Comparison of ENCODE assay signal across 8 cellular contexts in the genomic region with DNA sequence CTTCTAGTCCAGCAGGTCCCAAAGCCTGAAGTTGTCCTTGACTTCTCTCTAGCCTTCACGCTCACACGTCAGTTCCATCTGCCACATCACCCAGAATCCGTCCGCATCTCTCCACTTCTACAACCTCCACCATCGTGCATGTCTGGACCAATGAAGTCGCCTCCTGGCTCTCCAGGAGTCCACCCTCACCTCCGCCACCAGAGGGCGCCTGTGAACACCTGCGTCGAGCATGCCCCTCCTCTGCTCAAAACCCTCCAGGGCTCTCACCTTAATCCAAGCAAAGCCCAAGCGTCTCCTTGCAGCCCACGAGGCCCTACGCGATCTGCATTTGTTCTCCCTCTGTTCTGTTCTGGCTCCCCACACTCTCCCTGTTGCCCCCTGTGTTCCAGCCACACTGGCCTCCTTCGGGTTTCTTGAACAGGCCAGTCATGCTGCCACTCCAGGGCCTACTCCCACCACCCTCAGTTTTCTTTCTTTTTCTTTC. TPM values are rescaled to one million over a fixed set of nuclear protein-coding genes. Genes with fewer than 3 reads are reported as not detected.
DNase-seq lines count a peak whose midpoint lies in the region; ATAC-seq and TF ChIP-seq lines count a peak whose summit lies in the region.

No MANE protein-coding gene starts in this region.

- H3K36me3 Mint-ChIP-seq in Calu3 (ENCODE audit: insufficient read depth, unreplicated experiment) (no peaks in the 10 kb centered on the region), progenitor cell of endocrine pancreas (ENCODE audit: insufficient read depth) (no peaks in the 10 kb centered on the region)

- peaks cover 9% of the 10 kb centered on the region for H3K27me3 ChIP-seq in MM.1S (replicated peaks; ENCODE audit: insufficient read depth, low read length)
- 0 out of 2 replicates have a peak, but pooled peaks cover under 1% of the 10 kb centered on the region for H3K27me3 ChIP-seq in SJCRH30
- no peaks in the 10 kb centered on the region for H3K27me3 ChIP-seq in aorta (ENCODE audit: control insufficient read depth in 1 of 2, insufficient read depth in 2 of 2, low read length in 1 of 2)

- intact Hi-C loops in Calu3 (cut with micrococcal nuclease; ENCODE audit: unreplicated experiment) (no loop called here), aorta (cut with DNase I) (no loop called here)

- H3K9me2 ChIP-seq in MM.1S (replicated peaks; ENCODE audit: insufficient read depth, low read length), result no peaks in the 10 kb centered on the region

- DNase-seq in Calu3 (peak; percentile 86), MM.1S (peak; percentile 89), SJCRH30 (peak; percentile 87 to 93), glomerular visceral epithelial cell (ENCODE audit: extremely low spot score) (peak; percentile 82), progenitor cell of endocrine pancreas (ENCODE audit: low spot score, unreplicated experiment) (peak; percentile 85), aorta (peak; percentile 88 to 94)
- peak; percentile 81 for DNase-seq in activated effector memory CD4-positive, alpha-beta T cell treated with Interleukin-2 at 50 U/mL for 16 hours

- BruUV-seq in Calu3 (replicated peaks; lab: Mats Ljungman, UMichigan), result no TSS peak

- H3K79me2 ChIP-seq in MM.1S (ENCODE audit: low read length), result no peaks in the 10 kb centered on the region

- peak overlapping the region; percentile 32; the same call in 1 of the 2 replicates for H2AFZ ChIP-seq in MM.1S (ENCODE audit: low read length)

- CTCF ChIA-PET in Calu3 (lab: Charles Lee), result interaction anchor here (0.6 to 1.4 kb wide), 3 partner anchors 12 to 177 kb away, joined by 3 to 4 read pairs (median 3); no protein-coding TSS in a partner anchor

- no peaks in the 10 kb centered on the region for H4K20me1 ChIP-seq in MM.1S (ENCODE audit: insufficient read depth, low read length)

- no peaks in the 10 kb centered on the region for H3F3A ChIP-seq in MM.1S (ENCODE audit: insufficient read depth, low read length)

- H3K4me1 Mint-ChIP-seq in Calu3 (ENCODE audit: low read depth, unreplicated experiment) (peaks cover 15% of the 10 kb centered on the region), progenitor cell of endocrine pancreas (ENCODE audit: low read depth) (no peaks in the 10 kb centered on the region)

- no peaks in the 10 kb centered on the region for H3K9me3 ChIP-seq in MM.1S (replicated peaks; ENCODE audit: insufficient read depth, low read length)
- peaks cover 16% of the 10 kb centered on the region for H3K9me3 ChIP-seq in SJCRH30 (replicated peaks)
- H3K9me3 ChIP-seq in aorta (ENCODE audit: control insufficient read depth, low read length), result peaks cover 3% of the 10 kb centered on the region

- peak; percentile 79 for TF ChIP-seq CTCF in Calu3 (IDR thresholded peaks at IDR 0.05; ENCODE audit: unreplicated experiment)
- peak; percentile 97 for TF ChIP-seq CTCF in MM.1S (IDR thresholded peaks at IDR 0.05; ENCODE audit: low read length)
- TF ChIP-seq CTCF in progenitor cell of endocrine pancreas (IDR thresholded peaks at IDR 0.05; ENCODE audit: unreplicated experiment), result peak; percentile 97

- H3K9me3 Mint-ChIP-seq in Calu3 (ENCODE audit: low read depth, unreplicated experiment) (no peaks in the 10 kb centered on the region), progenitor cell of endocrine pancreas (ENCODE audit: low read depth) (no peaks in the 10 kb centered on the region)

- WGBS in aorta, 2 donors, result 21 to 25% methylated on average over 15 of the region's 15 CpGs

- H3K27ac Mint-ChIP-seq in Calu3 (ENCODE audit: unreplicated experiment), result no peak overlapping the region
- H3K27ac Mint-ChIP-seq in progenitor cell of endocrine pancreas, result peak overlapping the region; percentile 27

- H3K36me3 ChIP-seq in MM.1S (replicated peaks; ENCODE audit: insufficient read depth, low read length) (no peaks in the 10 kb centered on the region), SJCRH30 (no peaks in the 10 kb centered on the region), aorta (ENCODE audit: control insufficient read depth in 1 of 2, insufficient read depth in 2 of 2, low read length in 1 of 2) (no peaks in the 10 kb centered on the region)

- H3K4me2 ChIP-seq in MM.1S (ENCODE audit: low read depth, low read length), result peak overlapping the region; percentile 12; the same call in 1 of the 2 replicates

- H3K4me3 Mint-ChIP-seq in Calu3 (ENCODE audit: low read depth, unreplicated experiment), result no peak overlapping the region
- H3K4me3 Mint-ChIP-seq in progenitor cell of endocrine pancreas (ENCODE audit: low read depth), result no peak overlapping the region

- H3K27ac ChIP-seq in MM.1S (ENCODE audit: low read length), result no peak overlapping the region
- H3K27ac ChIP-seq in SJCRH30, result no peak overlapping the region
- H3K27ac ChIP-seq in aorta (ENCODE audit: low read depth in 1 of 2, low read length in 2 of 2), result no peak overlapping the region

- H3K9ac ChIP-seq in MM.1S (ENCODE audit: low read length), result peak overlapping the region; percentile 15; the same call in 1 of the 2 replicates

- ATAC-seq in GM21737 (IDR thresholded peaks at IDR 0.05; ENCODE audit: unreplicated experiment) (peak; percentile 81), aorta (ENCODE audit: low FRiP score) (peak; percentile 87)

- H3K4me1 ChIP-seq in MM.1S (ENCODE audit: low read length) (peaks cover under 1% of the 10 kb centered on the region; the same call in 1 of the 2 replicates), SJCRH30 (no peaks in the 10 kb centered on the region), aorta (ENCODE audit: control insufficient read depth in 1 of 2, insufficient read depth in 2 of 2, low read length in 2 of 2) (no peaks in the 10 kb centered on the region)

- H3K27me3 Mint-ChIP-seq in Calu3 (ENCODE audit: unreplicated experiment) (no peaks in the 10 kb centered on the region), progenitor cell of endocrine pancreas (peaks cover 3% of the 10 kb centered on the region)

- H3K4me3 ChIP-seq in MM.1S (ENCODE audit: low read length) (no peak overlapping the region), SJCRH30 (no peak overlapping the region), aorta (ENCODE audit: low read length in 2 of 2) (no peak overlapping the region)

RNA-seq across cellular contexts. Expression of gene USHBP1, which starts 3.7 kb away (rescaled TPM):
- total RNA-seq in Calu3 (2022), result 0.10 and 0.26 TPM in 2 replicates
- total RNA-seq in SJCRH30 (2014; rRNA removed; shearing (Covaris generic)), result 0.04 TPM in 1 of 2 replicates, not detected in the other
- 0.38 and 0.51 TPM in 2 replicates for total RNA-seq in progenitor cell of endocrine pancreas
- total RNA-seq in aorta, result 10 to 100 TPM in 1 of 2 donors, 1 to 10 TPM in 1; 4.6 to 12.8 TPM
- polyA plus RNA-seq in aorta, result under 1 TPM; 0.13 to 0.61 TPM

RNA-seq across cellular contexts. Expression of gene BABAM1, which starts 6.4 kb away (rescaled TPM):
- total RNA-seq in Calu3 (2022) (72.9 and 75.2 TPM in 2 replicates), progenitor cell of endocrine pancreas (93.4 and 113 TPM in 2 replicates), aorta (10 to 100 TPM; 55.8 to 63.2 TPM)
- total RNA-seq in SJCRH30 (2014; rRNA removed; shearing (Covaris generic)), result 96.0 and 98.5 TPM in 2 replicates
- polyA plus RNA-seq in aorta, result 100 to 1,000 TPM in 1 of 2 donors, 10 to 100 TPM in 1; 83.6 to 102 TPM

RNA-seq across cellular contexts. Expression of gene NR2F6, which starts 15.2 kb away (rescaled TPM):
- total RNA-seq in Calu3 (2022), result 33.5 and 34.6 TPM in 2 replicates
- total RNA-seq in SJCRH30 (2014; rRNA removed; shearing (Covaris generic)), result 41.0 and 42.0 TPM in 2 replicates
- 134 and 150 TPM in 2 replicates for total RNA-seq in progenitor cell of endocrine pancreas
- 10 to 100 TPM; 23.1 to 27.7 TPM for total RNA-seq in aorta
- polyA plus RNA-seq in aorta, result 10 to 100 TPM; 10.4 to 19.9 TPM

RNA-seq across cellular contexts. Expression of gene ANKLE1, which starts 20.8 kb away (rescaled TPM):
- total RNA-seq in Calu3 (2022) (0.32 and 0.66 TPM in 2 replicates), progenitor cell of endocrine pancreas (6.4 and 8.1 TPM in 2 replicates), aorta (1 to 10 TPM in 1 of 2 donors, under 1 TPM in 1; 0.71 to 1.0 TPM)
- total RNA-seq in SJCRH30 (2014; rRNA removed; shearing (Covaris generic)), result 0.49 and 0.66 TPM in 2 replicates
- under 1 TPM in 1 of 2 donors, not detected in 1; 0.95 TPM for polyA plus RNA-seq in aorta

RNA-seq across cellular contexts. Expression of gene OCEL1, which starts 34.9 kb away (rescaled TPM):
- total RNA-seq in Calu3 (2022) (12.1 and 12.2 TPM in 2 replicates), progenitor cell of endocrine pancreas (20.1 and 21.8 TPM in 2 replicates), aorta (10 to 100 TPM; 10.2 to 23.0 TPM)
- total RNA-seq in SJCRH30 (2014; rRNA removed; shearing (Covaris generic)), result 5.1 and 5.3 TPM in 2 replicates
- 10 to 100 TPM; 26.1 to 26.2 TPM for polyA plus RNA-seq in aorta
